In genomic region chr17:64496786-64497564, GRCh38 we compare ENCODE assay signal across 2 cellular contexts.
TF ChIP-seq lines count a peak whose summit lies in the region.

POLG2 (minus strand) TSS chr17:64497054; CDS start chr17:64496968, 86 bp downstream.

TF ChIP-seq in IMR-90, 13 proteins besides CTCF, POLR2A, EP300 and RAD21:
- TF ChIP-seq USF2 (IDR thresholded peaks at IDR 0.05; ENCODE audit: low read depth, low read length) (peak; percentile 16; the same call in 1 of the 2 replicates), RFX5 (IDR thresholded peaks at IDR 0.05; ENCODE audit: low read depth, low read length) (no peak), NFE2L2 (IDR thresholded peaks at IDR 0.05; ENCODE audit: low read depth, low read length) (no peak), CHD1 (IDR thresholded peaks at IDR 0.05; ENCODE audit: low read depth, low read length) (no peak; the same call in 1 of the 2 replicates), FOS (IDR thresholded peaks at IDR 0.05; ENCODE audit: low read depth, low read length) (0 out of 2 replicates have a peak, but pooled peaks have one; percentile 2), MXI1 (IDR thresholded peaks at IDR 0.05; ENCODE audit: borderline replicate concordance, low read depth, low read length) (peak; percentile 59; the same call in 1 of the 2 replicates), SMC3 (IDR thresholded peaks at IDR 0.05; ENCODE audit: low read depth, low read length) (peak; percentile 21; the same call in 1 of the 2 replicates), MAZ (IDR thresholded peaks at IDR 0.05; ENCODE audit: borderline replicate concordance, low read depth, low read length) (peak; percentile 77; the same call in 1 of the 2 replicates), CEBPB (IDR thresholded peaks at IDR 0.05; ENCODE audit: low read depth, low read length) (no peak), ELK1 (IDR thresholded peaks at IDR 0.05; ENCODE audit: borderline replicate concordance, low read depth, low read length) (no peak), RCOR1 (IDR thresholded peaks at IDR 0.05; ENCODE audit: insufficient replicate concordance, low read length) (no peak), BHLHE40 (IDR thresholded peaks at IDR 0.05; ENCODE audit: low read depth, low read length) (peak; percentile 60; the same call in 1 of the 2 replicates), MAFK (IDR thresholded peaks at IDR 0.05; ENCODE audit: low read depth, low read length) (no peak)

TF ChIP-seq in endothelial cell of umbilical vein, 7 proteins besides CTCF, POLR2A, EP300 and RAD21:
- TF ChIP-seq FOS (IDR thresholded peaks at IDR 0.05; ENCODE audit: borderline replicate concordance, insufficient read depth, low read length) = no peak
- no peak for TF ChIP-seq GATA2 (IDR thresholded peaks at IDR 0.05; ENCODE audit: insufficient read depth, insufficient read length, low read depth, low read length)
- TF ChIP-seq MAX (IDR thresholded peaks at IDR 0.05; ENCODE audit: insufficient read depth, insufficient read length) = peak; percentile 28
- no peak for TF ChIP-seq EZH2 (IDR thresholded peaks at IDR 0.05; ENCODE audit: borderline replicate concordance, low read depth, low read length, severe bottlenecking)
- TF ChIP-seq MYC (IDR thresholded peaks at IDR 0.05; ENCODE audit: low read depth, low read length) = peak; percentile 77
- TF ChIP-seq POLR2AphosphoS5 (IDR thresholded peaks at IDR 0.05; ENCODE audit: insufficient read depth, low read depth, low read length) = peak; percentile 100
- no peak for TF ChIP-seq JUN (IDR thresholded peaks at IDR 0.05; ENCODE audit: borderline replicate concordance, insufficient read depth, insufficient read length, low read depth)
